In the genomic region with DNA sequence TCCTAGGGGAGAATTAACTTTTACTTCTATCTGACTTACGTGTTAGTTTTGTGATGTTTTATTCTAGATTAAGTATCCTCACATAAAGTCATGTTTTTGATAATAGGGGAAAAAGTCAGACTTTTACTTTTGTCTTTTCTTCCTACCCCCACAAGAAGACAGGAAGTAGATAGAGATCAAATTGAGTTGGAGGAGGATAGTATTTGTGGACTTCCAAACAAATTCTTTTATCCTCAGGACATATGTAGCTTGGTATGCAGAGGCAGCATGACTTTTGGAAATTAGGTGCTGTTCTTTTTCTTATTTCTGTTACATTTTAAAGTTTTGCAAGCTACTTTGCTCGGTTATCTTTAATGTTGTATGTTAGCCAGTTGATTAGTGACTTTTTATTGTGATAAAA, we compare ENCODE assay signal across 1 cellular context.
A peak's percentile ranks its signal among the peaks of the same experiment; 100 is the strongest.
TF ChIP-seq lines count a peak whose summit lies in the region.

No MANE protein-coding gene starts in this region.

TF ChIP-seq in IMR-90, 13 proteins besides CTCF, POLR2A, EP300 and RAD21 (continued from another document):
- TF ChIP-seq, protein P1, sequence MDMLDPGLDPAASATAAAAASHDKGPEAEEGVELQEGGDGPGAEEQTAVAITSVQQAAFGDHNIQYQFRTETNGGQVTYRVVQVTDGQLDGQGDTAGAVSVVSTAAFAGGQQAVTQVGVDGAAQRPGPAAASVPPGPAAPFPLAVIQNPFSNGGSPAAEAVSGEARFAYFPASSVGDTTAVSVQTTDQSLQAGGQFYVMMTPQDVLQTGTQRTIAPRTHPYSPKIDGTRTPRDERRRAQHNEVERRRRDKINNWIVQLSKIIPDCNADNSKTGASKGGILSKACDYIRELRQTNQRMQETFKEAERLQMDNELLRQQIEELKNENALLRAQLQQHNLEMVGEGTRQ (IDR thresholded peaks at IDR 0.05; ENCODE audit: low read depth, low read length) = no peak
- 0 out of 2 replicates have a peak, but pooled peaks have one; percentile 3 for TF ChIP-seq NFE2L2 (IDR thresholded peaks at IDR 0.05; ENCODE audit: low read depth, low read length)
- TF ChIP-seq FOS (IDR thresholded peaks at IDR 0.05; ENCODE audit: low read depth, low read length) = no peak
